Comparison of ENCODE assay signal across 8 cellular contexts in the genomic region with DNA sequence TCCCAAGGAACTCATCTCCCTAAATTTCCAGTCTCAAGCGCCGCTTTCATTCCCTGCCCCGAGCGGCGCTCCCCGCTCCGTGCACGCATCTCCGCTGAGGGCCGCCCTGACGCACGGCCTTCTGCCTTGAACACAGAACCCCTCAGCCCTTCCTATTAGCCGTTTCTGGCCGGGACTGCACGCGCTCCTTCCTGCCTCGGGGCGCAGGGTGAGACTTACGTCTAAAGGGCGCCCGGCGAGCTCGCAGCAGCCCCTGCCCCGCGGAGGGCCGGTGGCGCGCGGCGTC. TPM values are rescaled to one million over a fixed set of nuclear protein-coding genes. Genes with fewer than 3 reads are reported as not detected.
DNase-seq lines count a peak whose midpoint lies in the region; ATAC-seq, FAIRE-seq and TF ChIP-seq lines count a peak whose summit lies in the region.

No MANE protein-coding gene starts in this region.

- POLR2A ChIA-PET in HepG2 (lab: Yijun Ruan, JAX), result interaction anchor here (0.7 to 1.2 kb wide), 10 partner anchors 8 to 1028 kb away, joined by 3 to 11 read pairs (median 4); partner anchors contain the start of gene RAB18

- H3K4me1 ChIP-seq in mammary epithelial cell (ENCODE audit: insufficient read depth, low read length) (peaks cover 3% of the 10 kb centered on the region), HepG2 (ENCODE audit: insufficient read depth, low read length) (peaks cover 44% of the 10 kb centered on the region)

- no CpG with 5 or more reads among the region's 30 CpGs for WGBS in mammary epithelial cell (ENCODE audit: low coverage, missing lambda C conversion rate)
- 0% methylated on average over 15 of the region's 30 CpGs for WGBS in HepG2 (ENCODE audit: low lambda C conversion rate)

- TF ChIP-seq POLR2A in HepG2 (IDR thresholded peaks at IDR 0.05; ENCODE audit: insufficient read depth in 1 of 2, low read depth in 2 of 2, low read length in 2 of 2), result no peak

- no peak for FAIRE-seq in HepG2 (lab: Jason Lieb, UNC)

- H3K36me3 ChIP-seq in mammary epithelial cell (ENCODE audit: insufficient read depth, low read length) (peaks cover 12% of the 10 kb centered on the region), HepG2 (replicated peaks in 1 of 2; ENCODE audit: control insufficient read depth in 1 of 2, insufficient read depth in 2 of 2, low read length in 2 of 2) (peaks cover 2 to 15% of the 10 kb centered on the region in 2 experiments)

- H3K27ac ChIP-seq in mammary epithelial cell (ENCODE audit: insufficient read depth, low read depth, low read length) (peak overlapping the region; percentile 97), HepG2 (ENCODE audit: extremely low read length, insufficient read depth, low read length) (peak overlapping the region; percentile 99)

- H2AFZ ChIP-seq in mammary epithelial cell (ENCODE audit: low read depth, low read length) (peak overlapping the region; percentile 99), HepG2 (ENCODE audit: low read length) (no peak overlapping the region)

- no peak for TF ChIP-seq RAD21 in HepG2 (CRISPR knock-in tag; IDR thresholded peaks at IDR 0.05)

- H3K4me3 ChIP-seq in mammary epithelial cell (replicated peaks in 1 of 3; ENCODE audit: insufficient read depth in 1 of 3, low read depth in 2 of 3, low read length in 3 of 3) (peak overlapping the region; percentile 93 to 97 (median 96)), HepG2 (replicated peaks in 1 of 3; ENCODE audit: insufficient read depth in 1 of 3, low read depth in 2 of 3, low read length in 3 of 3) (peak overlapping the region; percentile 73 to 98 (median 94))

- H3K27me3 ChIP-seq in mammary epithelial cell (ENCODE audit: insufficient read depth, low read length) (no peaks in the 10 kb centered on the region), HepG2 (ENCODE audit: control insufficient read depth in 1 of 2, insufficient read depth in 2 of 2, low read length in 2 of 2) (no peaks in the 10 kb centered on the region; a peak in 1 of 5 replicates)

- H3K9me3 ChIP-seq in mammary epithelial cell (replicated peaks; ENCODE audit: insufficient read depth, low read length), result no peaks in the 10 kb centered on the region
- H3K9me3 ChIP-seq in HepG2 (ENCODE audit: low read length), result no peaks in the 10 kb centered on the region

- TF ChIP-seq EP300 in HepG2 (IDR thresholded peaks at IDR 0.05; ENCODE audit: low read depth in 2 of 2, low read length in 2 of 2) (no peak), HepG2 (CRISPR knock-in tag; IDR thresholded peaks at IDR 0.05; ENCODE audit: borderline replicate concordance) (no peak)

- H4K20me1 ChIP-seq in mammary epithelial cell (ENCODE audit: insufficient read depth, low read length) (no peaks in the 10 kb centered on the region), HepG2 (ENCODE audit: insufficient read depth, low read length) (peaks cover 14% of the 10 kb centered on the region; the same call in 1 of the 2 replicates)

- CTCF ChIA-PET in mammary epithelial cell (lab: Charles Lee; ENCODE audit: low non-redundant PET) (no interaction called here), HepG2 (lab: Yijun Ruan, JAX; ENCODE audit: low intra/inter-chr PET ratio, low total read pairs) (no interaction called here)

- intact Hi-C loops in mammary epithelial cell (cut with micrococcal nuclease) (loop anchor here (2.0 to 10.0 kb wide), 2 partner anchors 95 to 277 kb away; no protein-coding TSS in a partner anchor), HepG2 (cut with micrococcal nuclease; ENCODE audit: unreplicated experiment) (loop anchor here (1.0 to 2.0 kb wide), 2 partner anchors 24 to 99 kb away; no protein-coding TSS in a partner anchor)

- BruUV-seq in mammary epithelial cell (replicated peaks; lab: Mats Ljungman, UMichigan) (no TSS peak), HepG2 (replicated peaks; lab: Mats Ljungman, UMichigan) (no TSS peak)

- TF ChIP-seq CTCF in mammary epithelial cell (conservative IDR thresholded peaks at IDR 0.05 in 1 of 2, IDR thresholded peaks at IDR 0.05 in 1 of 2; ENCODE audit: extremely low read depth in 1 of 2, insufficient read depth in 1 of 2, low read depth in 1 of 2, low read length in 2 of 2) (no peak), HepG2 (CRISPR knock-in tag; IDR thresholded peaks at IDR 0.05) (no peak)

- ATAC-seq in GM18508 (IDR thresholded peaks at IDR 0.05; ENCODE audit: insufficient read depth, unreplicated experiment) (peak; percentile 38), HG02943 (IDR thresholded peaks at IDR 0.05; ENCODE audit: low read depth, unreplicated experiment) (peak; percentile 44), HepG2 (no peak; the same call in 2 of the 3 replicates)

- in situ Hi-C loops in mammary epithelial cell (cut with MboI; ENCODE audit: low sequenced_read_pairs in 2 of 2) (no loop called here), HepG2 (cut with HindIII; ENCODE audit: extremely low pct_ligation_motif_present, low pct_unique_long_range_greater_than_20kb) (loop anchor here (10.0 kb wide), 1 partner anchor 97 kb away; no protein-coding TSS in a partner anchor)

- dilution Hi-C loops in mammary epithelial cell (cut with HindIII; ENCODE audit: low sequenced_read_pairs), result no loop called here

- H3K79me2 ChIP-seq in mammary epithelial cell (ENCODE audit: insufficient read depth, low read length), result peaks cover 91% of the 10 kb centered on the region
- H3K79me2 ChIP-seq in HepG2 (ENCODE audit: insufficient read depth, low read length), result peaks cover 47% of the 10 kb centered on the region

- H3K9ac ChIP-seq in mammary epithelial cell (ENCODE audit: insufficient read depth, low read length) (peak overlapping the region; percentile 98), HepG2 (ENCODE audit: insufficient read depth, low read depth, low read length) (peak overlapping the region; percentile 96)

- DNase-seq in AG08395 (ENCODE audit: low spot score) (peak; percentile 37), NOMO-1 treated with DMSO at 0.1 percent for 48 hours (lab: John Stamatoyannopoulos, UW; ENCODE audit: unreplicated experiment) (peak; percentile 70), mammary epithelial cell (no peak), HepG2 (ENCODE audit: low spot score) (peak; percentile 27), iPS-NIHi11 (ENCODE audit: low spot score) (no peak)
- DNase-seq in stimulated activated CD8-positive, alpha-beta memory T cell treated with anti-CD3 and anti-CD28 coated beads, Interleukin-7, amount 100 ng/mL, for 24 hours (ENCODE audit: low read depth), result peak; percentile 21

- H3K4me2 ChIP-seq in mammary epithelial cell (ENCODE audit: insufficient read depth, low read depth, low read length) (peak overlapping the region; percentile 81), HepG2 (ENCODE audit: low read depth, low read length) (peak overlapping the region; percentile 76)

RNA-seq across cellular contexts. Expression of gene WAC, which starts 0.8 kb away (rescaled TPM):
- total RNA-seq in mammary epithelial cell, result 100 to 1,000 TPM in 1 of 2 donors, 10 to 100 TPM in 1; 57.0 to 105 TPM
- polyA plus RNA-seq in mammary epithelial cell, result 58.6 TPM
- polyA minus RNA-seq in mammary epithelial cell, result 39.1 TPM
- 69.1 and 70.2 TPM in 2 replicates for total RNA-seq in HepG2 (2016; rRNA removed; fragmentation: Illumina TruSeq; extraction: Trizol)
- total RNA-seq in HepG2 (2016; cell fraction: cytosol; rRNA removed; fragmentation: Illumina TruSeq; extraction: Trizol; ENCODE audit: low read depth), result 22.3 and 23.3 TPM in 2 replicates
- total RNA-seq in HepG2 (2016; cell fraction: insoluble cytoplasmic fraction; rRNA removed; fragmentation: Illumina TruSeq; extraction: Trizol), result 68.2 and 73.1 TPM in 2 replicates
- total RNA-seq in HepG2 (2016; cell fraction: membrane; rRNA removed; fragmentation: Illumina TruSeq; extraction: Trizol), result 51.1 and 64.4 TPM in 2 replicates
- 66.1 and 73.8 TPM in 2 replicates for total RNA-seq in HepG2 (2016; cell fraction: nucleus; rRNA removed; fragmentation: Illumina TruSeq; extraction: Trizol)
- 85.2 and 96.2 TPM in 2 replicates for polyA plus RNA-seq in HepG2 (2011; rRNA removed)
- 48.8 and 67.1 TPM in 2 replicates for polyA plus RNA-seq in HepG2 (2011; cell fraction: cytosol; rRNA removed)
- 38.1 and 40.6 TPM in 2 replicates for polyA plus RNA-seq in HepG2 (2011; cell fraction: nucleus; rRNA removed)
- 63.9 and 73.2 TPM in 2 replicates for polyA plus RNA-seq in HepG2 (2012)
- 8.0 and 9.8 TPM in 2 replicates for polyA plus RNA-seq in HepG2 (2016; cell fraction: cytosol; fragmentation: Illumina TruSeq; extraction: Trizol; ENCODE audit: low read depth)
- 85.0 and 88.2 TPM in 2 replicates for polyA plus RNA-seq in HepG2 (2016; cell fraction: insoluble cytoplasmic fraction; fragmentation: Illumina TruSeq; extraction: Trizol; ENCODE audit: low read depth)
- 33.0 and 38.6 TPM in 2 replicates for polyA plus RNA-seq in HepG2 (2016; cell fraction: membrane; fragmentation: Illumina TruSeq; extraction: Trizol; ENCODE audit: low read depth)
- polyA plus RNA-seq in HepG2 (2016; cell fraction: nucleus; fragmentation: Illumina TruSeq; extraction: Trizol; ENCODE audit: insufficient read depth, low read depth), result 68.4 and 72.1 TPM in 2 replicates
- 86.5 and 108 TPM in 2 replicates for polyA minus RNA-seq in HepG2 (2011; rRNA and poly(A)+ RNA removed; ENCODE audit: low replicate concordance)
- 44.2 and 45.6 TPM in 2 replicates for polyA minus RNA-seq in HepG2 (2011; cell fraction: cytosol; rRNA and poly(A)+ RNA removed)
- polyA minus RNA-seq in HepG2 (2011; cell fraction: nucleus; rRNA and poly(A)+ RNA removed), result 145 and 151 TPM in 2 replicates

Comparison
In these comparisons a context has a peak if more than half of its experiments do, and no peak if none do; other contexts are left out.
1. DNase-seq: peak in AG08395 (single experiment), NOMO-1 treated with DMSO at 0.1 percent for 48 hours (single experiment), HepG2 (single experiment) and stimulated activated CD8-positive, alpha-beta memory T cell treated with anti-CD3 and anti-CD28 coated beads, Interleukin-7, amount 100 ng/mL, for 24 hours (single experiment); none in mammary epithelial cell (single experiment) and iPS-NIHi11 (single experiment).